8 cellular contexts compared by ENCODE assay signal in genomic region chr12:49621651-49622500, GRCh38. TPM values are rescaled to one million over a fixed set of nuclear protein-coding genes. Genes with fewer than 3 reads are reported as not detected.
A peak's percentile ranks its signal among the peaks of the same experiment; 100 is the strongest.
DNase-seq lines count a peak whose midpoint lies in the region; ATAC-seq, FAIRE-seq and TF ChIP-seq lines count a peak whose summit lies in the region.

No MANE protein-coding gene starts in this region.

- H3K4me2 ChIP-seq in endothelial cell of umbilical vein (ENCODE audit: insufficient read depth, low read length) = peak overlapping the region; percentile 94
- H3K4me2 ChIP-seq in parathyroid adenoma (ENCODE audit: low read length) = peak overlapping the region; percentile 73

- TF ChIP-seq CTCF in endothelial cell of umbilical vein (IDR thresholded peaks at IDR 0.05; ENCODE audit: extremely low read depth in 1 of 2, insufficient read depth in 1 of 2, low read depth in 1 of 2, low read length in 2 of 2) = no peak
- no peak for TF ChIP-seq CTCF in parathyroid adenoma (IDR thresholded peaks at IDR 0.05)

- no peak overlapping the region for H3K27ac ChIP-seq in endothelial cell of umbilical vein (ENCODE audit: insufficient read depth, low read depth, low read length)
- H3K27ac ChIP-seq in parathyroid adenoma = peak overlapping the region; percentile 71

- H2AFZ ChIP-seq in endothelial cell of umbilical vein (ENCODE audit: low read depth, low read length) (peak overlapping the region; percentile 80), parathyroid adenoma (peak overlapping the region; percentile 97)

- POLR2A ChIA-PET in endothelial cell of umbilical vein (lab: Charles Lee) = interaction anchor here (0.7 kb wide), 1 partner anchor 265 kb away, joined by 4 read pairs; no protein-coding TSS in a partner anchor

- H3K9ac ChIP-seq in NT2/D1 (ENCODE audit: insufficient read length, low read depth) = peak overlapping the region; percentile 90
- no peak overlapping the region for H3K9ac ChIP-seq in endothelial cell of umbilical vein (replicated peaks; ENCODE audit: extremely low read depth, insufficient read depth, low read length)
- H3K9ac ChIP-seq in parathyroid adenoma = no peak overlapping the region

- dilution Hi-C loops in endothelial cell of umbilical vein (cut with MboI; ENCODE audit: extremely low pct_ligation_motif_present, low sequenced_read_pairs) = no loop called here

- ATAC-seq in GM21360 (IDR thresholded peaks at IDR 0.05; ENCODE audit: unreplicated experiment) (no peak), GM21825 (IDR thresholded peaks at IDR 0.05; ENCODE audit: unreplicated experiment) (no peak)

- FAIRE-seq in GM12892 (lab: Jason Lieb, UNC) = peak; percentile 68
- no peak for FAIRE-seq in endothelial cell of umbilical vein (lab: Jason Lieb, UNC)

- CTCF ChIA-PET in endothelial cell of umbilical vein (lab: Charles Lee) = interaction anchor here (1.1 to 4.5 kb wide), 5 partner anchors 14 to 264 kb away, joined by 3 to 32 read pairs (median 8); no protein-coding TSS in a partner anchor

- H3K4me1 ChIP-seq in NT2/D1 (ENCODE audit: insufficient read depth, insufficient read length) (no peaks in the 10 kb centered on the region), endothelial cell of umbilical vein (ENCODE audit: control insufficient read depth, extremely low read depth, insufficient read depth, low read length) (peaks cover 13% of the 10 kb centered on the region), parathyroid adenoma (peaks cover 5% of the 10 kb centered on the region)

- H3K36me3 ChIP-seq in NT2/D1 (ENCODE audit: insufficient read depth, insufficient read length, low read length) (no peaks in the 10 kb centered on the region), endothelial cell of umbilical vein (ENCODE audit: control insufficient read depth in 2 of 2, extremely low read depth in 1 of 2, insufficient read depth in 2 of 2, low read length in 2 of 2) (no peaks in the 10 kb centered on the region), parathyroid adenoma (ENCODE audit: control insufficient read depth, insufficient read depth, low read length) (no peaks in the 10 kb centered on the region)

- intact Hi-C loops in endothelial cell of umbilical vein (cut with micrococcal nuclease) = loop anchor here (5.0 kb wide), 1 partner anchor 255 kb away; the partner anchor contains the start of gene SPATS2

- DNase-seq in GM12892 (ENCODE audit: insufficient read length) (no peak), NT2/D1 (ENCODE audit: low read depth, low spot score) (no peak), endothelial cell of umbilical vein (ENCODE audit: low read depth, low spot score) (no peak), NCI-H446 treated with DMSO at 0.1 percent for 48 hours (lab: John Stamatoyannopoulos, UW) (no peak), hippocampal formation (lab: John Stamatoyannopoulos, UW) (no peak)

- H3K27me3 ChIP-seq in NT2/D1 (ENCODE audit: insufficient read depth, insufficient read length) (peaks cover 18% of the 10 kb centered on the region), endothelial cell of umbilical vein (ENCODE audit: control insufficient read depth in 2 of 2, insufficient read depth in 2 of 2, low read length in 2 of 2) (peaks cover 5 to 18% of the 10 kb centered on the region in 2 experiments), parathyroid adenoma (ENCODE audit: control insufficient read depth, insufficient read depth, low read length) (no peaks in the 10 kb centered on the region)

- no peaks in the 10 kb centered on the region for H3K79me2 ChIP-seq in endothelial cell of umbilical vein (ENCODE audit: control insufficient read depth, insufficient read depth, low read length)
- H3K79me2 ChIP-seq in parathyroid adenoma = peaks cover 3% of the 10 kb centered on the region

- peak overlapping the region; percentile 66 for H3K4me3 ChIP-seq in NT2/D1 (ENCODE audit: insufficient read length, low read depth)
- peak overlapping the region in 2 of 3 experiments; percentile 36 to 68 for H3K4me3 ChIP-seq in endothelial cell of umbilical vein (replicated peaks in 1 of 3; ENCODE audit: insufficient read depth in 1 of 3, low read depth in 1 of 3, low read length in 3 of 3)
- peak overlapping the region; percentile 76 for H3K4me3 ChIP-seq in parathyroid adenoma (ENCODE audit: low read depth, low read length)

- BruUV-seq in endothelial cell of umbilical vein (replicated peaks; lab: Mats Ljungman, UMichigan) = no TSS peak

- TF ChIP-seq POLR2A in GM12892 (IDR thresholded peaks at IDR 0.05; ENCODE audit: low read depth, low read length) = no peak
- TF ChIP-seq POLR2A in endothelial cell of umbilical vein (IDR thresholded peaks at IDR 0.05; ENCODE audit: low read depth, low read length) = no peak

- H4K20me1 ChIP-seq in endothelial cell of umbilical vein (replicated peaks; ENCODE audit: control insufficient read depth, extremely low read depth, insufficient read depth, low read length) = no peaks in the 10 kb centered on the region

- no peaks in the 10 kb centered on the region for H3K9me3 ChIP-seq in NT2/D1 (ENCODE audit: insufficient read depth, low read length)
- no peaks in the 10 kb centered on the region for H3K9me3 ChIP-seq in endothelial cell of umbilical vein (replicated peaks; ENCODE audit: control insufficient read depth, insufficient read depth, low read length)
- H3K9me3 ChIP-seq in parathyroid adenoma (ENCODE audit: control insufficient read depth, low read length) = no peaks in the 10 kb centered on the region

- no peaks in the 10 kb centered on the region for H3K9me1 ChIP-seq in endothelial cell of umbilical vein (replicated peaks; ENCODE audit: control insufficient read depth, extremely low read depth, insufficient read depth, low read length)

TF ChIP-seq in endothelial cell of umbilical vein, 7 proteins besides CTCF, POLR2A, EP300 and RAD21:
- TF ChIP-seq POLR2AphosphoS5 (IDR thresholded peaks at IDR 0.05; ENCODE audit: insufficient read depth, low read depth, low read length) = no peak
- no peak for TF ChIP-seq EZH2 (IDR thresholded peaks at IDR 0.05; ENCODE audit: borderline replicate concordance, low read depth, low read length, severe bottlenecking)
- TF ChIP-seq, protein P1, sequence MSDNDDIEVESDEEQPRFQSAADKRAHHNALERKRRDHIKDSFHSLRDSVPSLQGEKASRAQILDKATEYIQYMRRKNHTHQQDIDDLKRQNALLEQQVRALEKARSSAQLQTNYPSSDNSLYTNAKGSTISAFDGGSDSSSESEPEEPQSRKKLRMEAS (IDR thresholded peaks at IDR 0.05; ENCODE audit: insufficient read depth, insufficient read length) = no peak
- no peak for TF ChIP-seq MYC (IDR thresholded peaks at IDR 0.05; ENCODE audit: low read depth, low read length)
- TF ChIP-seq GATA2 (IDR thresholded peaks at IDR 0.05; ENCODE audit: insufficient read depth, insufficient read length, low read depth, low read length) = no peak
- no peak for TF ChIP-seq FOS (IDR thresholded peaks at IDR 0.05; ENCODE audit: borderline replicate concordance, insufficient read depth, low read length)
- no peak for TF ChIP-seq JUN (IDR thresholded peaks at IDR 0.05; ENCODE audit: borderline replicate concordance, insufficient read depth, insufficient read length, low read depth)

RNA-seq across cellular contexts. Expression of gene PRPF40B, which starts 1.5 kb away (rescaled TPM):
- 8.9 TPM for polyA plus RNA-seq in GM12892 (2012; ENCODE audit: missing spikeins)
- 9.5 and 9.9 TPM in 2 replicates for total RNA-seq in endothelial cell of umbilical vein
- polyA plus RNA-seq in endothelial cell of umbilical vein = 5.4 TPM in 2 replicates
- 4.3 and 5.3 TPM in 2 replicates for polyA plus RNA-seq in endothelial cell of umbilical vein (2011; cell fraction: cytosol; rRNA removed)
- 32.8 and 33.2 TPM in 2 replicates for polyA plus RNA-seq in endothelial cell of umbilical vein (2011; cell fraction: nucleus; rRNA removed)
- polyA plus RNA-seq in endothelial cell of umbilical vein (2012) = 4.4 and 6.2 TPM in 2 replicates
- 7.8 and 9.3 TPM in 2 replicates for polyA minus RNA-seq in endothelial cell of umbilical vein
- 3.9 TPM for polyA minus RNA-seq in endothelial cell of umbilical vein (2011; cell fraction: cytosol; rRNA and poly(A)+ RNA removed)
- 8.2 and 11.7 TPM in 2 replicates for polyA minus RNA-seq in endothelial cell of umbilical vein (2011; cell fraction: nucleus; rRNA and poly(A)+ RNA removed)

RNA-seq across cellular contexts. Expression of gene FAM186B, which starts 16.4 kb away (rescaled TPM):
- polyA plus RNA-seq in GM12892 (2012; ENCODE audit: missing spikeins) = 1.9 TPM
- 0.21 and 0.33 TPM in 2 replicates for total RNA-seq in endothelial cell of umbilical vein
- polyA plus RNA-seq in endothelial cell of umbilical vein = 0.10 and 0.11 TPM in 2 replicates
- polyA plus RNA-seq in endothelial cell of umbilical vein (2011; cell fraction: cytosol; rRNA removed) = 0.06 TPM in 2 replicates
- polyA plus RNA-seq in endothelial cell of umbilical vein (2011; cell fraction: nucleus; rRNA removed) = 0.78 and 0.90 TPM in 2 replicates
- 0.16 and 0.56 TPM in 2 replicates for polyA plus RNA-seq in endothelial cell of umbilical vein (2012)
- 0.36 and 0.62 TPM in 2 replicates for polyA minus RNA-seq in endothelial cell of umbilical vein
- not detected for polyA minus RNA-seq in endothelial cell of umbilical vein (2011; cell fraction: cytosol; rRNA and poly(A)+ RNA removed)
- polyA minus RNA-seq in endothelial cell of umbilical vein (2011; cell fraction: nucleus; rRNA and poly(A)+ RNA removed) = 0.72 and 0.87 TPM in 2 replicates

RNA-seq across cellular contexts. Expression of gene MCRS1, which starts 53.9 kb away (rescaled TPM):
- polyA plus RNA-seq in GM12892 (2012; ENCODE audit: missing spikeins) = 36.5 TPM
- 71.1 and 78.5 TPM in 2 replicates for total RNA-seq in endothelial cell of umbilical vein
- polyA plus RNA-seq in endothelial cell of umbilical vein = 99.3 and 110 TPM in 2 replicates
- 86.8 and 92.2 TPM in 2 replicates for polyA plus RNA-seq in endothelial cell of umbilical vein (2011; cell fraction: cytosol; rRNA removed)
- polyA plus RNA-seq in endothelial cell of umbilical vein (2011; cell fraction: nucleus; rRNA removed) = 211 and 229 TPM in 2 replicates
- polyA plus RNA-seq in endothelial cell of umbilical vein (2012) = 50.6 and 53.8 TPM in 2 replicates
- 92.6 and 97.7 TPM in 2 replicates for polyA minus RNA-seq in endothelial cell of umbilical vein
- 54.7 TPM for polyA minus RNA-seq in endothelial cell of umbilical vein (2011; cell fraction: cytosol; rRNA and poly(A)+ RNA removed)
- 36.2 and 43.6 TPM in 2 replicates for polyA minus RNA-seq in endothelial cell of umbilical vein (2011; cell fraction: nucleus; rRNA and poly(A)+ RNA removed)
